Comparison of ENCODE assay signal across 10 cellular contexts in genomic region chr9:94900222-94901018, GRCh38.
A peak's percentile ranks its signal among the peaks of the same experiment; 100 is the strongest.
DNase-seq lines count a peak whose midpoint lies in the region; ATAC-seq and TF ChIP-seq lines count a peak whose summit lies in the region.
"Had no signal": no experiment of that assay in that cellular context is flagged by ENCODE, and none has a peak within 500 bp of the region (broad histone marks: within the 10 kb centered on the region; RNA-seq: fewer than 3 reads in every experiment).

No MANE protein-coding gene starts in this region.

- H3K27ac ChIP-seq in Peyer's patch: peak overlapping the region; percentile 38 to 85 (median 58)

- no peaks in the 10 kb centered on the region for H3K27me3 ChIP-seq in Peyer's patch

- no peaks in the 10 kb centered on the region for H3K4me1 ChIP-seq in Peyer's patch

- H3K4me3 ChIP-seq in Peyer's patch: no peak overlapping the region

- peak; percentile 86 for DNase-seq in ACHN
- DNase-seq in Peyer's patch: no peak
- DNase-seq in omental fat pad (ENCODE audit: low spot score): no peak
- no peak for DNase-seq in activated CD8-positive, alpha-beta memory T cell treated with anti-CD3 and anti-CD28 coated beads, Interleukin-2, amount 50 U/mL, for 48 hours
- no peak for DNase-seq in GM19238 (ENCODE audit: insufficient read length, low spot score)
- DNase-seq: DMS79 treated with DMSO at 0.1 percent for 48 hours, NCI-H510A had no signal

- no peak for TF ChIP-seq POLR2A in Peyer's patch (IDR thresholded peaks at IDR 0.05)

- in situ Hi-C loops in ACHN (cut with HindIII; ENCODE audit: low pct_ligation_motif_present, low pct_unique_long_range_greater_than_20kb, low sequenced_read_pairs): no loop called here

- ATAC-seq in esophagus mucosa: peak; percentile 73
- ATAC-seq in omental fat pad (ENCODE audit: low FRiP score): peak; percentile 90
- no peak for ATAC-seq in HG02840 (IDR thresholded peaks at IDR 0.05; ENCODE audit: low FRiP score, unreplicated experiment)
- ATAC-seq in HG03378 (IDR thresholded peaks at IDR 0.05; ENCODE audit: unreplicated experiment): no peak

- H3K9me3 ChIP-seq in Peyer's patch: no peaks in the 10 kb centered on the region

- TF ChIP-seq CTCF in Peyer's patch (IDR thresholded peaks at IDR 0.05): no peak
- no peak for TF ChIP-seq CTCF in omental fat pad (IDR thresholded peaks at IDR 0.05)

- no peaks in the 10 kb centered on the region for H3K36me3 ChIP-seq in Peyer's patch

Comparison
In these comparisons a context has a peak if more than half of its experiments do, and no peak if none do; other contexts are left out.
1. ATAC-seq: peak in esophagus mucosa (single experiment) and omental fat pad (single experiment); none in HG02840 (single experiment) and HG03378 (single experiment).